ENCODE assay signal across 20 cellular contexts in the genomic region with DNA sequence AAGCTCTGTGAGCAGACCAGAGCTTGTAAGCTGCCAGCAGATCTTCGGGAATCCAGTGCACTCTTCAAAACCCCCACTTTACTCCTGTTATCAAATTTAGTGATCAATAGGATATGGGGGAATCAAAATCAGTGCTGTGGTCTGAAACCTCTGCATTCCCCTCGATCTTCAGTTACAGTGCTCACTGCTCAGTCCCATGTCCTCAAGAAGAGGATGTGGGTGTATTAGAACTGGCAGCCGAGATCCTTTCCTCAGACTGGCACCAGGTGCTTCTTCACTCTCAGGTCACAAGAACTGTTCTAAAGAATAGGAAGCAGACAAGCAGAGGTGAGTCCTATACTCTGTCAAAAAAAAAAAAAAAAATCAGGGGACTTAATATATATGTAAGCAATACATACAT. TPM values are rescaled to one million over a fixed set of nuclear protein-coding genes. Genes with fewer than 3 reads are reported as not detected.
A peak's percentile ranks its signal among the peaks of the same experiment; 100 is the strongest.
DNase-seq lines count a peak whose midpoint lies in the region; ATAC-seq and TF ChIP-seq lines count a peak whose summit lies in the region.
"Had no signal": no experiment of that assay in that cellular context is flagged by ENCODE, and none has a peak within 500 bp of the region (broad histone marks: within the 10 kb centered on the region; RNA-seq: fewer than 3 reads in every experiment).

No MANE protein-coding gene starts in this region.

- H3K4me1 Mint-ChIP-seq in activated CD4-positive, alpha-beta T cell treated with anti-CD3 and anti-CD28 coated beads, Interleukin-2, amount 10 ng/mL, durations not matched to agents 7 days and 5 days: peaks cover 20% of the 10 kb centered on the region
- H3K4me1 Mint-ChIP-seq in CD8-positive, alpha-beta T cell (ENCODE audit: low read depth): peaks cover 17% of the 10 kb centered on the region
- H3K4me1 Mint-ChIP-seq in activated CD8-positive, alpha-beta T cell treated with anti-CD3 and anti-CD28 coated beads for 36 hours (ENCODE audit: low read depth): peaks cover 34% of the 10 kb centered on the region
- peaks cover 7 to 17% (median 14%) of the 10 kb centered on the region in 4 donors for H3K4me1 Mint-ChIP-seq in naive thymus-derived CD8-positive, alpha-beta T cell
- H3K4me1 Mint-ChIP-seq: B cell had no signal

- POLR2A ChIA-PET in activated CD4-positive, alpha-beta T cell treated with anti-CD3 and anti-CD28 coated beads, Interleukin-2, amount 10 ng/mL, durations not matched to agents 7 days and 5 days (lab: Charles Lee): no interaction called here
- POLR2A ChIA-PET in CD8-positive, alpha-beta T cell (lab: Charles Lee): no interaction called here
- POLR2A ChIA-PET in activated CD8-positive, alpha-beta T cell treated with anti-CD3 and anti-CD28 coated beads for 36 hours (lab: Charles Lee): interaction anchor here (0.8 to 2.1 kb wide), 2 partner anchors 14 to 18 kb away, joined by 3 to 10 read pairs; no protein-coding TSS in a partner anchor
- POLR2A ChIA-PET in naive thymus-derived CD8-positive, alpha-beta T cell (lab: Charles Lee): no interaction called here

- H3K27ac Mint-ChIP-seq in activated CD4-positive, alpha-beta T cell treated with anti-CD3 and anti-CD28 coated beads, Interleukin-2, amount 10 ng/mL, durations not matched to agents 7 days and 5 days: peak overlapping the region; percentile 50
- peak overlapping the region; percentile 33 for H3K27ac Mint-ChIP-seq in CD8-positive, alpha-beta T cell
- H3K27ac Mint-ChIP-seq in activated CD8-positive, alpha-beta T cell treated with anti-CD3 and anti-CD28 coated beads for 36 hours: peak overlapping the region; percentile 73
- H3K27ac Mint-ChIP-seq in naive thymus-derived CD8-positive, alpha-beta T cell: peak overlapping the region in 7 of 10 donors; percentile 26 to 77 (median 46)
- H3K27ac Mint-ChIP-seq: B cell had no signal

- no peak overlapping the region for H3K4me3 Mint-ChIP-seq in activated CD4-positive, alpha-beta T cell treated with anti-CD3 and anti-CD28 coated beads, Interleukin-2, amount 10 ng/mL, durations not matched to agents 7 days and 5 days
- no peak overlapping the region for H3K4me3 Mint-ChIP-seq in CD8-positive, alpha-beta T cell
- H3K4me3 Mint-ChIP-seq in activated CD8-positive, alpha-beta T cell treated with anti-CD3 and anti-CD28 coated beads for 36 hours: peak overlapping the region; percentile 9
- no peak overlapping the region for H3K4me3 Mint-ChIP-seq in naive thymus-derived CD8-positive, alpha-beta T cell
- H3K4me3 Mint-ChIP-seq: B cell had no signal

- H3K36me3 Mint-ChIP-seq in activated CD4-positive, alpha-beta T cell treated with anti-CD3 and anti-CD28 coated beads, Interleukin-2, amount 10 ng/mL, durations not matched to agents 7 days and 5 days (ENCODE audit: low read depth): peaks cover 55% of the 10 kb centered on the region
- H3K36me3 Mint-ChIP-seq in CD8-positive, alpha-beta T cell: peaks cover 62% of the 10 kb centered on the region
- H3K36me3 Mint-ChIP-seq in activated CD8-positive, alpha-beta T cell treated with anti-CD3 and anti-CD28 coated beads for 36 hours (ENCODE audit: low read depth): peaks cover 40% of the 10 kb centered on the region
- peaks cover 6 to 62% (median 23%) of the 10 kb centered on the region in 3 donors for H3K36me3 Mint-ChIP-seq in naive thymus-derived CD8-positive, alpha-beta T cell

- ATAC-seq in CD8-positive, alpha-beta T cell: no peak
- peak; percentile 44 for ATAC-seq in activated CD8-positive, alpha-beta T cell treated with anti-CD3 and anti-CD28 coated beads for 36 hours
- ATAC-seq in naive thymus-derived CD8-positive, alpha-beta T cell: no peak
- no peak for ATAC-seq in HG03135 (IDR thresholded peaks at IDR 0.05; ENCODE audit: unreplicated experiment)

- no peaks in the 10 kb centered on the region for H3K9me3 ChIP-seq in CD8-positive, alpha-beta T cell (ENCODE audit: low read length)

- H3K9me3 Mint-ChIP-seq in activated CD4-positive, alpha-beta T cell treated with anti-CD3 and anti-CD28 coated beads, Interleukin-2, amount 10 ng/mL, durations not matched to agents 7 days and 5 days: no peaks in the 10 kb centered on the region
- no peaks in the 10 kb centered on the region for H3K9me3 Mint-ChIP-seq in CD8-positive, alpha-beta T cell
- no peaks in the 10 kb centered on the region for H3K9me3 Mint-ChIP-seq in activated CD8-positive, alpha-beta T cell treated with anti-CD3 and anti-CD28 coated beads for 36 hours
- H3K9me3 Mint-ChIP-seq in naive thymus-derived CD8-positive, alpha-beta T cell: no peaks in the 10 kb centered on the region

- H3K4me3 ChIP-seq in CD8-positive, alpha-beta T cell (ENCODE audit: low read depth, low read length): no peak overlapping the region

- TF ChIP-seq CTCF in CD8-positive, alpha-beta T cell (IDR thresholded peaks at IDR 0.05): no peak
- no peak for TF ChIP-seq CTCF in activated CD8-positive, alpha-beta T cell treated with anti-CD3 and anti-CD28 coated beads for 36 hours (IDR thresholded peaks at IDR 0.05)

- H3K27ac ChIP-seq in CD8-positive, alpha-beta T cell (ENCODE audit: low read depth, low read length): no peak overlapping the region

- H3K27me3 Mint-ChIP-seq in activated CD4-positive, alpha-beta T cell treated with anti-CD3 and anti-CD28 coated beads, Interleukin-2, amount 10 ng/mL, durations not matched to agents 7 days and 5 days: no peaks in the 10 kb centered on the region
- no peaks in the 10 kb centered on the region for H3K27me3 Mint-ChIP-seq in CD8-positive, alpha-beta T cell (ENCODE audit: low read depth)
- no peaks in the 10 kb centered on the region for H3K27me3 Mint-ChIP-seq in activated CD8-positive, alpha-beta T cell treated with anti-CD3 and anti-CD28 coated beads for 36 hours
- H3K27me3 Mint-ChIP-seq in naive thymus-derived CD8-positive, alpha-beta T cell: no peaks in the 10 kb centered on the region
- H3K27me3 Mint-ChIP-seq: B cell had no signal

- H3K27me3 ChIP-seq in CD8-positive, alpha-beta T cell (ENCODE audit: insufficient read depth, low read length): no peaks in the 10 kb centered on the region

- H3K36me3 ChIP-seq in CD8-positive, alpha-beta T cell (ENCODE audit: insufficient read depth, low read length): no peaks in the 10 kb centered on the region

- CTCF ChIA-PET in activated CD4-positive, alpha-beta T cell treated with anti-CD3 and anti-CD28 coated beads, Interleukin-2, amount 10 ng/mL, durations not matched to agents 7 days and 5 days (lab: Charles Lee): interaction anchor here (1.8 kb wide), 1 partner anchor 15 kb away, joined by 15 read pairs; a partner anchor contains a TSS
- CTCF ChIA-PET in CD8-positive, alpha-beta T cell (lab: Charles Lee): interaction anchor here (1.2 to 3.8 kb wide), 2 partner anchors 15 to 375 kb away, joined by 3 to 24 read pairs; a partner anchor contains a TSS
- CTCF ChIA-PET in activated CD8-positive, alpha-beta T cell treated with anti-CD3 and anti-CD28 coated beads for 36 hours (lab: Charles Lee): interaction anchor here (1.0 to 2.7 kb wide), 4 partner anchors 11 to 169 kb away, joined by 3 to 27 read pairs (median 6); a partner anchor contains a TSS

- intact Hi-C loops in CD8-positive, alpha-beta T cell (cut with DNase I, micrococcal nuclease): loop anchor here in 1 of 2 experiments (2.0 kb wide), 1 partner anchor 20 kb away; no protein-coding TSS in a partner anchor
- intact Hi-C loops in activated CD8-positive, alpha-beta T cell treated with anti-CD3 and anti-CD28 coated beads for 36 hours (cut with micrococcal nuclease): no loop called here
- intact Hi-C loops in cardiac septum (cut with DNase I): no loop called here

- peaks cover 5% of the 10 kb centered on the region for H3K4me1 ChIP-seq in CD8-positive, alpha-beta T cell (ENCODE audit: insufficient read depth, low read length)

- DNase-seq in activated CD4-positive, alpha-beta T cell treated with anti-CD3 and anti-CD28 coated beads, Interleukin-2, amount 10 ng/mL, durations not matched to agents 7 days and 5 days: no peak
- no peak for DNase-seq in activated CD4-positive, alpha-beta T cell treated with anti-CD3 and anti-CD28 coated beads for 1 hour
- no peak for DNase-seq in CD8-positive, alpha-beta T cell
- no peak for DNase-seq in activated CD8-positive, alpha-beta T cell treated with anti-CD3 and anti-CD28 coated beads for 36 hours
- no peak for DNase-seq in naive thymus-derived CD8-positive, alpha-beta T cell
- DNase-seq in activated effector memory CD4-positive, alpha-beta T cell treated with anti-CD3 and anti-CD28 coated beads, Interleukin-2, amount 50 U/mL, for 16 hours: no peak
- DNase-seq in cardiac septum (ENCODE audit: low spot score): no peak
- DNase-seq: 8988T, DMS153, GF-D8, KG1, MV-4-11, NCI-H187, NCI-H2107, NCI-H510A, NCI-H774, OCI-M1, SHP77 had no signal

RNA-seq across cellular contexts. Expression of a gene that starts 15.3 kb away (rescaled TPM):
- 10 to 100 TPM; 23.4 to 27.2 TPM for total RNA-seq in activated CD4-positive, alpha-beta T cell treated with anti-CD3 and anti-CD28 coated beads, Interleukin-2, amount 10 ng/mL, durations not matched to agents 7 days and 5 days
- 10 to 100 TPM; 41.2 to 42.3 TPM for total RNA-seq in CD8-positive, alpha-beta T cell
- total RNA-seq in activated CD8-positive, alpha-beta T cell treated with anti-CD3 and anti-CD28 coated beads for 36 hours: 10 to 100 TPM; 11.8 to 12.5 TPM
- total RNA-seq in naive thymus-derived CD8-positive, alpha-beta T cell: 10 to 100 TPM; 68.2 to 68.5 TPM
- polyA plus RNA-seq in naive thymus-derived CD8-positive, alpha-beta T cell: 10 to 100 TPM in 2 of 3 donors, 1 to 10 TPM in 1; 6.6 to 33.0 (median 15.3) TPM
- total RNA-seq in cardiac septum: 4.8 TPM

RNA-seq across cellular contexts. Expression of a gene that starts 31.4 kb away (rescaled TPM):
- 10 to 100 TPM; 34.0 to 38.0 TPM for total RNA-seq in activated CD4-positive, alpha-beta T cell treated with anti-CD3 and anti-CD28 coated beads, Interleukin-2, amount 10 ng/mL, durations not matched to agents 7 days and 5 days
- total RNA-seq in CD8-positive, alpha-beta T cell: 10 to 100 TPM; 20.0 to 23.0 TPM
- 10 to 100 TPM; 25.3 to 27.0 TPM for total RNA-seq in activated CD8-positive, alpha-beta T cell treated with anti-CD3 and anti-CD28 coated beads for 36 hours
- 10 to 100 TPM; 31.9 to 36.0 TPM for total RNA-seq in naive thymus-derived CD8-positive, alpha-beta T cell
- polyA plus RNA-seq in naive thymus-derived CD8-positive, alpha-beta T cell: 10 to 100 TPM; 14.2 to 21.4 (median 18.0) TPM
- 16.4 TPM for total RNA-seq in cardiac septum

RNA-seq across cellular contexts. Expression of a gene that starts 31.5 kb away (rescaled TPM):
- 10 to 100 TPM; 10.3 to 10.9 TPM for total RNA-seq in activated CD4-positive, alpha-beta T cell treated with anti-CD3 and anti-CD28 coated beads, Interleukin-2, amount 10 ng/mL, durations not matched to agents 7 days and 5 days
- total RNA-seq in CD8-positive, alpha-beta T cell: 1 to 10 TPM; 2.5 to 2.6 TPM
- total RNA-seq in activated CD8-positive, alpha-beta T cell treated with anti-CD3 and anti-CD28 coated beads for 36 hours: 10 to 100 TPM; 13.3 to 13.5 TPM
- total RNA-seq in naive thymus-derived CD8-positive, alpha-beta T cell: 10 to 100 TPM; 12.5 to 13.4 TPM
- polyA plus RNA-seq in naive thymus-derived CD8-positive, alpha-beta T cell: 1 to 10 TPM; 1.4 to 5.4 (median 2.8) TPM
- total RNA-seq in cardiac septum: 7.6 TPM
